In genomic region chr15:92619380-92620101, GRCh38 we compare ENCODE assay signal across 2 cellular contexts.
TF ChIP-seq lines count a peak whose summit lies in the region.

No MANE protein-coding gene starts in this region.

TF ChIP-seq in liver, 16 proteins besides CTCF, POLR2A, EP300 and RAD21:
- peak; percentile 32 for TF ChIP-seq YY1 (IDR thresholded peaks at IDR 0.05)
- peak; percentile 89 for TF ChIP-seq NR2F2 (IDR thresholded peaks at IDR 0.05)
- TF ChIP-seq, protein P1, sequence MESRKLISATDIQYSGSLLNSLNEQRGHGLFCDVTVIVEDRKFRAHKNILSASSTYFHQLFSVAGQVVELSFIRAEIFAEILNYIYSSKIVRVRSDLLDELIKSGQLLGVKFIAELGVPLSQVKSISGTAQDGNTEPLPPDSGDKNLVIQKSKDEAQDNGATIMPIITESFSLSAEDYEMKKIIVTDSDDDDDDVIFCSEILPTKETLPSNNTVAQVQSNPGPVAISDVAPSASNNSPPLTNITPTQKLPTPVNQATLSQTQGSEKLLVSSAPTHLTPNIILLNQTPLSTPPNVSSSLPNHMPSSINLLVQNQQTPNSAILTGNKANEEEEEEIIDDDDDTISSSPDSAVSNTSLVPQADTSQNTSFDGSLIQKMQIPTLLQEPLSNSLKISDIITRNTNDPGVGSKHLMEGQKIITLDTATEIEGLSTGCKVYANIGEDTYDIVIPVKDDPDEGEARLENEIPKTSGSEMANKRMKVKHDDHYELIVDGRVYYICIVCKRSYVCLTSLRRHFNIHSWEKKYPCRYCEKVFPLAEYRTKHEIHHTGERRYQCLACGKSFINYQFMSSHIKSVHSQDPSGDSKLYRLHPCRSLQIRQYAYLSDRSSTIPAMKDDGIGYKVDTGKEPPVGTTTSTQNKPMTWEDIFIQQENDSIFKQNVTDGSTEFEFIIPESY (IDR thresholded peaks at IDR 0.05): no peak
- TF ChIP-seq HNF4G (IDR thresholded peaks at IDR 0.05): no peak
- TF ChIP-seq SP1 (IDR thresholded peaks at IDR 0.05): peak; percentile 54
- no peak for TF ChIP-seq EGR1 (IDR thresholded peaks at IDR 0.05; ENCODE audit: low read depth in 2 of 2)
- TF ChIP-seq, protein P2, sequence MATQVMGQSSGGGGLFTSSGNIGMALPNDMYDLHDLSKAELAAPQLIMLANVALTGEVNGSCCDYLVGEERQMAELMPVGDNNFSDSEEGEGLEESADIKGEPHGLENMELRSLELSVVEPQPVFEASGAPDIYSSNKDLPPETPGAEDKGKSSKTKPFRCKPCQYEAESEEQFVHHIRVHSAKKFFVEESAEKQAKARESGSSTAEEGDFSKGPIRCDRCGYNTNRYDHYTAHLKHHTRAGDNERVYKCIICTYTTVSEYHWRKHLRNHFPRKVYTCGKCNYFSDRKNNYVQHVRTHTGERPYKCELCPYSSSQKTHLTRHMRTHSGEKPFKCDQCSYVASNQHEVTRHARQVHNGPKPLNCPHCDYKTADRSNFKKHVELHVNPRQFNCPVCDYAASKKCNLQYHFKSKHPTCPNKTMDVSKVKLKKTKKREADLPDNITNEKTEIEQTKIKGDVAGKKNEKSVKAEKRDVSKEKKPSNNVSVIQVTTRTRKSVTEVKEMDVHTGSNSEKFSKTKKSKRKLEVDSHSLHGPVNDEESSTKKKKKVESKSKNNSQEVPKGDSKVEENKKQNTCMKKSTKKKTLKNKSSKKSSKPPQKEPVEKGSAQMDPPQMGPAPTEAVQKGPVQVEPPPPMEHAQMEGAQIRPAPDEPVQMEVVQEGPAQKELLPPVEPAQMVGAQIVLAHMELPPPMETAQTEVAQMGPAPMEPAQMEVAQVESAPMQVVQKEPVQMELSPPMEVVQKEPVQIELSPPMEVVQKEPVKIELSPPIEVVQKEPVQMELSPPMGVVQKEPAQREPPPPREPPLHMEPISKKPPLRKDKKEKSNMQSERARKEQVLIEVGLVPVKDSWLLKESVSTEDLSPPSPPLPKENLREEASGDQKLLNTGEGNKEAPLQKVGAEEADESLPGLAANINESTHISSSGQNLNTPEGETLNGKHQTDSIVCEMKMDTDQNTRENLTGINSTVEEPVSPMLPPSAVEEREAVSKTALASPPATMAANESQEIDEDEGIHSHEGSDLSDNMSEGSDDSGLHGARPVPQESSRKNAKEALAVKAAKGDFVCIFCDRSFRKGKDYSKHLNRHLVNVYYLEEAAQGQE (IDR thresholded peaks at IDR 0.05): peak; percentile 46
TF ChIP-seq in liver: peak in this region for 4.

TF ChIP-seq in HepG2, 621 proteins besides CTCF, POLR2A, EP300 and RAD21:
- TF ChIP-seq MTF1 (CRISPR knock-in tag; IDR thresholded peaks at IDR 0.05) (no peak), RXRA (CRISPR knock-in tag; IDR thresholded peaks at IDR 0.05) (no peak), HMG20B (CRISPR knock-in tag; conservative IDR thresholded peaks at IDR 0.05) (no peak), ZNF143 (CRISPR knock-in tag; IDR thresholded peaks at IDR 0.05) (no peak), DBP (CRISPR knock-in tag; IDR thresholded peaks at IDR 0.05; ENCODE audit: not compliant biosample characterization) (no peak), ZNF30 (CRISPR knock-in tag; IDR thresholded peaks at IDR 0.05) (no peak), ZNF263 (CRISPR knock-in tag; IDR thresholded peaks at IDR 0.05) (no peak), HNRNPLL (IDR thresholded peaks at IDR 0.05; ENCODE audit: low read depth, low read length, poor library complexity, severe bottlenecking) (no peak)
- TF ChIP-seq, protein P3, sequence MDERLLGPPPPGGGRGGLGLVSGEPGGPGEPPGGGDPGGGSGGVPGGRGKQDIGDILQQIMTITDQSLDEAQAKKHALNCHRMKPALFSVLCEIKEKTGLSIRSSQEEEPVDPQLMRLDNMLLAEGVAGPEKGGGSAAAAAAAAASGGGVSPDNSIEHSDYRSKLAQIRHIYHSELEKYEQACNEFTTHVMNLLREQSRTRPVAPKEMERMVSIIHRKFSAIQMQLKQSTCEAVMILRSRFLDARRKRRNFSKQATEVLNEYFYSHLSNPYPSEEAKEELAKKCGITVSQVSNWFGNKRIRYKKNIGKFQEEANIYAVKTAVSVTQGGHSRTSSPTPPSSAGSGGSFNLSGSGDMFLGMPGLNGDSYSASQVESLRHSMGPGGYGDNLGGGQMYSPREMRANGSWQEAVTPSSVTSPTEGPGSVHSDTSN (CRISPR knock-in tag; IDR thresholded peaks at IDR 0.05): no peak
- TF ChIP-seq, protein P4, sequence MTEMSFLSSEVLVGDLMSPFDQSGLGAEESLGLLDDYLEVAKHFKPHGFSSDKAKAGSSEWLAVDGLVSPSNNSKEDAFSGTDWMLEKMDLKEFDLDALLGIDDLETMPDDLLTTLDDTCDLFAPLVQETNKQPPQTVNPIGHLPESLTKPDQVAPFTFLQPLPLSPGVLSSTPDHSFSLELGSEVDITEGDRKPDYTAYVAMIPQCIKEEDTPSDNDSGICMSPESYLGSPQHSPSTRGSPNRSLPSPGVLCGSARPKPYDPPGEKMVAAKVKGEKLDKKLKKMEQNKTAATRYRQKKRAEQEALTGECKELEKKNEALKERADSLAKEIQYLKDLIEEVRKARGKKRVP (CRISPR knock-in tag; IDR thresholded peaks at IDR 0.05): no peak
